ENCODE assay signal across 20 cellular contexts in the genomic region with DNA sequence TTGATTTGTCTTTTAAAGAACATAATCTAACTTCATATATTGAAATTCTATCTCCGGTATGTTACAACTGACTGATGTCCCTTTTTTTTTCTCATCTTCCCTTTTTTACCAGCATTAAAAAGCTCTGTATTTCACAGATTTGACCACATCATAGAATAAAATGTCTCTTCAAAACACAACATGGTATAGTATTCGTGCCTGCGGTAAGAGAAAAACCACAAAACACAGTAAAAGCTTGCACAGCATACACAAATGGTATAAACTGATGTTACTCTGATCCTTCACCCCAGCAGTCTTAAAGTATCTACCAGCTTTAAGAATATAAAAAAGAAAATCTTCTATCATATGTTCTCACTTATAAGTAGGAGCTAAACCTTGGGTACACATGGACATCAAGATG.
A peak's percentile ranks its signal among the peaks of the same experiment; 100 is the strongest.
DNase-seq lines count a peak whose midpoint lies in the region; ATAC-seq and TF ChIP-seq lines count a peak whose summit lies in the region.
"Had no signal": no experiment of that assay in that cellular context is flagged by ENCODE, and none has a peak within 500 bp of the region (broad histone marks: within the 10 kb centered on the region; RNA-seq: fewer than 3 reads in every experiment).

No MANE protein-coding gene starts in this region.

- H3K4me1 Mint-ChIP-seq in activated naive CD4-positive, alpha-beta T cell treated with anti-CD3 and anti-CD28 coated beads, Interleukin-2, amount 50 U/mL, for 24 hours = peaks cover 40% of the 10 kb centered on the region
- H3K4me1 Mint-ChIP-seq in T-helper 2 cell treated with Interferon-gamma antibody and Interleukin-4, amounts not matched to agents 5 μg/mL and 100 μg/mL, for 36 hours (ENCODE audit: low read depth) = peaks cover 37% of the 10 kb centered on the region
- H3K4me1 Mint-ChIP-seq in stimulated activated naive CD8-positive, alpha-beta T cell treated with anti-CD3 and anti-CD28 coated beads, Interleukin-15, amount 100 ng/mL, for 72 hours = peaks cover 33% of the 10 kb centered on the region

- ATAC-seq in stimulated activated naive CD8-positive, alpha-beta T cell treated with anti-CD3 and anti-CD28 coated beads, Interleukin-15, amount 100 ng/mL, for 72 hours = peak; percentile 63
- ATAC-seq: left ventricle myocardium superior, SK-N-SH treated with all-trans-retinoic acid at 6 μM for 48 hours had no signal

- H3K27ac Mint-ChIP-seq in activated naive CD4-positive, alpha-beta T cell treated with anti-CD3 and anti-CD28 coated beads, Interleukin-2, amount 50 U/mL, for 24 hours = peak overlapping the region; percentile 21
- H3K27ac Mint-ChIP-seq in T-helper 2 cell treated with Interferon-gamma antibody and Interleukin-4, amounts not matched to agents 5 μg/mL and 100 μg/mL, for 36 hours = peak overlapping the region; percentile 58
- H3K27ac Mint-ChIP-seq in stimulated activated naive CD8-positive, alpha-beta T cell treated with anti-CD3 and anti-CD28 coated beads, Interleukin-15, amount 100 ng/mL, for 72 hours = peak overlapping the region in 1 of 2 donors; percentile 9

- no peaks in the 10 kb centered on the region for H3K4me1 ChIP-seq in BE2C
- H3K4me1 ChIP-seq: Caco-2, tibial nerve had no signal

- peak overlapping the region; percentile 40 for H3K4me3 Mint-ChIP-seq in activated naive CD4-positive, alpha-beta T cell treated with anti-CD3 and anti-CD28 coated beads, Interleukin-2, amount 50 U/mL, for 24 hours
- peak overlapping the region; percentile 34 for H3K4me3 Mint-ChIP-seq in T-helper 2 cell treated with Interferon-gamma antibody and Interleukin-4, amounts not matched to agents 5 μg/mL and 100 μg/mL, for 36 hours
- peak overlapping the region in 1 of 2 donors; percentile 24 for H3K4me3 Mint-ChIP-seq in stimulated activated naive CD8-positive, alpha-beta T cell treated with anti-CD3 and anti-CD28 coated beads, Interleukin-15, amount 100 ng/mL, for 72 hours

- H3K27me3 ChIP-seq in H7 (ENCODE audit: control insufficient read depth, insufficient read depth, low read length) (no peaks in the 10 kb centered on the region), BE2C (no peaks in the 10 kb centered on the region)
- H3K27me3 ChIP-seq: heart right ventricle, tibial nerve had no signal

- no peaks in the 10 kb centered on the region for H3K9me3 ChIP-seq in BE2C
- H3K9me3 ChIP-seq: Caco-2, heart right ventricle, tibial nerve had no signal

- DNase-seq in activated naive CD4-positive, alpha-beta T cell treated with anti-CD3 and anti-CD28 coated beads, Interleukin-2, amount 50 U/mL, for 16 hours = no peak
- no peak for DNase-seq in T-helper 2 cell treated with Interferon-gamma antibody and Interleukin-4, amounts not matched to agents 5 μg/mL and 100 μg/mL, for 36 hours (ENCODE audit: low spot score)
- peak; percentile 6 for DNase-seq in effector CD4-positive, alpha-beta T cell
- DNase-seq in stimulated activated naive CD8-positive, alpha-beta T cell treated with anti-CD3 and anti-CD28 coated beads, Interleukin-15, amount 100 ng/mL, for 72 hours = no peak
- DNase-seq in amniotic stem cell (lab: John Stamatoyannopoulos, UW) = no peak
- DNase-seq in H7 = no peak
- DNase-seq in BE2C = no peak
- DNase-seq: activated CD4-positive, alpha-beta T cell treated with anti-CD3 and anti-CD28 coated beads, Interleukin-2, amount 50 U/mL, for 48 hours; activated effector memory CD4-positive, alpha-beta T cell treated with Interleukin-2 at 50 U/mL for 16 hours; Caco-2; heart right ventricle; left ventricle myocardium superior; NCI-H1048; NCI-H2029; NCI-H446 treated with DMSO at 0.1 percent for 48 hours; occipital lobe; RPMI8226 had no signal

- TF ChIP-seq CTCF in BE2C (IDR thresholded peaks at IDR 0.05; ENCODE audit: low read depth, low read length) = no peak

- no peaks in the 10 kb centered on the region for H3K27me3 Mint-ChIP-seq in activated naive CD4-positive, alpha-beta T cell treated with anti-CD3 and anti-CD28 coated beads, Interleukin-2, amount 50 U/mL, for 24 hours
- H3K27me3 Mint-ChIP-seq in T-helper 2 cell treated with Interferon-gamma antibody and Interleukin-4, amounts not matched to agents 5 μg/mL and 100 μg/mL, for 36 hours (ENCODE audit: low read depth) = no peaks in the 10 kb centered on the region
- H3K27me3 Mint-ChIP-seq in stimulated activated naive CD8-positive, alpha-beta T cell treated with anti-CD3 and anti-CD28 coated beads, Interleukin-15, amount 100 ng/mL, for 72 hours = no peaks in the 10 kb centered on the region

- peaks cover 32% of the 10 kb centered on the region for H3K36me3 Mint-ChIP-seq in activated naive CD4-positive, alpha-beta T cell treated with anti-CD3 and anti-CD28 coated beads, Interleukin-2, amount 50 U/mL, for 24 hours
- H3K36me3 Mint-ChIP-seq in T-helper 2 cell treated with Interferon-gamma antibody and Interleukin-4, amounts not matched to agents 5 μg/mL and 100 μg/mL, for 36 hours (ENCODE audit: low read depth) = peaks cover 63% of the 10 kb centered on the region

- H3K36me3 ChIP-seq in H7 (replicated peaks; ENCODE audit: control insufficient read depth, insufficient read depth, low read length) = peaks cover 23% of the 10 kb centered on the region
- peaks cover 70% of the 10 kb centered on the region for H3K36me3 ChIP-seq in BE2C

- no peaks in the 10 kb centered on the region for H3K9me3 Mint-ChIP-seq in activated naive CD4-positive, alpha-beta T cell treated with anti-CD3 and anti-CD28 coated beads, Interleukin-2, amount 50 U/mL, for 24 hours
- no peaks in the 10 kb centered on the region for H3K9me3 Mint-ChIP-seq in T-helper 2 cell treated with Interferon-gamma antibody and Interleukin-4, amounts not matched to agents 5 μg/mL and 100 μg/mL, for 36 hours
- H3K9me3 Mint-ChIP-seq in stimulated activated naive CD8-positive, alpha-beta T cell treated with anti-CD3 and anti-CD28 coated beads, Interleukin-15, amount 100 ng/mL, for 72 hours = no peaks in the 10 kb centered on the region

- H3K4me3 ChIP-seq in H7 (ENCODE audit: insufficient read depth, low read depth, low read length) (no peak overlapping the region), BE2C (ENCODE audit: low read depth, low read length) (no peak overlapping the region)
- H3K4me3 ChIP-seq: heart right ventricle, tibial nerve had no signal
